11 cellular contexts compared by ENCODE assay signal in the genomic region with DNA sequence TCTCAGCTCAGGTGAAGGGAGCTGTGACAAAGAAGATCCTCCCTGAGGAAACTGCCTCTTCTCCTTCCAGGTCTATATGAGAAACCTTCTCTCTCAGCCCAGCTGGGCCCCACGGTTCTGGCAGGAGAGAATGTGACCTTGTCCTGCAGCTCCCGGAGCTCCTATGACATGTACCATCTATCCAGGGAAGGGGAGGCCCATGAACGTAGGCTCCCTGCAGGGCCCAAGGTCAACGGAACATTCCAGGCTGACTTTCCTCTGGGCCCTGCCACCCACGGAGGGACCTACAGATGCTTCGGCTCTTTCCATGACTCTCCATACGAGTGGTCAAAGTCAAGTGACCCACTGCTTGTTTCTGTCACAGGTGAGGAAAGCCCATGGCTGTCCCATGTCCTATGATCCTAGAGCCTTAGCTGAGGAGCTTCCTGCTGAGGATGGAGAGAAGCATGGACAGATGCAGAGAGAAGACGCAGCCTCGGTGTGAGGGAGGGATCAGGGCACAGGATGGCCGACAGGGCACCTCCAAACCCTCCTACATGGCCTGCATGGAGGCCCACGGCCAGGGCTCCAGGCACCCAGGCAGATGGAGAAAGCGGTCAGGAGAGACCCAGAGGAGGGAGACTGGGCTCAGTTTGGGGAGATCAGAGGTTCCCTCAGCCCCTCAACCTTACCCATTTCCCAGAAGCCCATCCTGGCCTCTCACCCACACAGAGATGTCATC. TPM values are rescaled to one million over a fixed set of nuclear protein-coding genes. Genes with fewer than 3 reads are reported as not detected.
"Had no signal": no experiment of that assay in that cellular context is flagged by ENCODE, and none has a peak within 500 bp of the region (broad histone marks: within the 10 kb centered on the region; RNA-seq: fewer than 3 reads in every experiment).

No MANE protein-coding gene starts in this region.

RNA-seq across cellular contexts. Expression of a gene that starts 5.7 kb away (rescaled TPM):
- total RNA-seq: activated B cell treated with CpG ODN at 0.5 μM for 24 hours; activated CD4-positive, alpha-beta memory T cell treated with anti-CD3 and anti-CD28 coated beads for 36 hours; activated CD4-positive, alpha-beta T cell treated with anti-CD3 and anti-CD28 coated beads, Interleukin-2, amount 10 ng/mL, durations not matched to agents 24 days and 14 days; activated CD8-positive, alpha-beta T cell treated with anti-CD3 and anti-CD28 coated beads for 36 hours; activated naive CD8-positive, alpha-beta T cell treated with anti-CD3 and anti-CD28 coated beads, Interleukin-2, amount 10 ng/mL, durations not matched to agents 7 days and 5 days; activated T-helper 2 cell treated with anti-CD3 and anti-CD28 coated beads, Interferon-gamma antibody, Interleukin-2, Interleukin-4, amounts not matched to agents 10 μg/mL and 5 μg/mL and 100 μg/mL, durations not matched to agents 14 hours and 24 hours and 36 hours; ascending aorta; bronchial epithelial cell; cardiac muscle cell had no signal
- polyA plus RNA-seq: adipose tissue, cardiac muscle cell had no signal

RNA-seq across cellular contexts. Expression of a gene that starts 28.2 kb away (rescaled TPM):
- total RNA-seq: activated B cell treated with CpG ODN at 0.5 μM for 24 hours; activated CD4-positive, alpha-beta memory T cell treated with anti-CD3 and anti-CD28 coated beads for 36 hours; activated CD4-positive, alpha-beta T cell treated with anti-CD3 and anti-CD28 coated beads, Interleukin-2, amount 10 ng/mL, durations not matched to agents 24 days and 14 days; activated CD8-positive, alpha-beta T cell treated with anti-CD3 and anti-CD28 coated beads for 36 hours; activated naive CD8-positive, alpha-beta T cell treated with anti-CD3 and anti-CD28 coated beads, Interleukin-2, amount 10 ng/mL, durations not matched to agents 7 days and 5 days; activated T-helper 2 cell treated with anti-CD3 and anti-CD28 coated beads, Interferon-gamma antibody, Interleukin-2, Interleukin-4, amounts not matched to agents 10 μg/mL and 5 μg/mL and 100 μg/mL, durations not matched to agents 14 hours and 24 hours and 36 hours; ascending aorta; bronchial epithelial cell; cardiac muscle cell had no signal
- polyA plus RNA-seq: adipose tissue, cardiac muscle cell had no signal

RNA-seq across cellular contexts. Expression of a gene that starts 36.9 kb away (rescaled TPM):
- total RNA-seq: activated B cell treated with CpG ODN at 0.5 μM for 24 hours; activated CD4-positive, alpha-beta memory T cell treated with anti-CD3 and anti-CD28 coated beads for 36 hours; activated CD4-positive, alpha-beta T cell treated with anti-CD3 and anti-CD28 coated beads, Interleukin-2, amount 10 ng/mL, durations not matched to agents 24 days and 14 days; activated CD8-positive, alpha-beta T cell treated with anti-CD3 and anti-CD28 coated beads for 36 hours; activated T-helper 2 cell treated with anti-CD3 and anti-CD28 coated beads, Interferon-gamma antibody, Interleukin-2, Interleukin-4, amounts not matched to agents 10 μg/mL and 5 μg/mL and 100 μg/mL, durations not matched to agents 14 hours and 24 hours and 36 hours; ascending aorta; bronchial epithelial cell; cardiac muscle cell had no signal
- polyA plus RNA-seq: cardiac muscle cell had no signal

RNA-seq across cellular contexts. Expression of a gene that starts 41.0 kb away (rescaled TPM):
- total RNA-seq: activated B cell treated with CpG ODN at 0.5 μM for 24 hours; activated CD4-positive, alpha-beta memory T cell treated with anti-CD3 and anti-CD28 coated beads for 36 hours; activated CD4-positive, alpha-beta T cell treated with anti-CD3 and anti-CD28 coated beads, Interleukin-2, amount 10 ng/mL, durations not matched to agents 24 days and 14 days; activated T-helper 2 cell treated with anti-CD3 and anti-CD28 coated beads, Interferon-gamma antibody, Interleukin-2, Interleukin-4, amounts not matched to agents 10 μg/mL and 5 μg/mL and 100 μg/mL, durations not matched to agents 14 hours and 24 hours and 36 hours; ascending aorta; bronchial epithelial cell; cardiac muscle cell had no signal
- polyA plus RNA-seq: adipose tissue, cardiac muscle cell had no signal

RNA-seq across cellular contexts. Expression of a gene that starts 51.0 kb away (rescaled TPM):
- total RNA-seq: activated B cell treated with CpG ODN at 0.5 μM for 24 hours; activated CD4-positive, alpha-beta memory T cell treated with anti-CD3 and anti-CD28 coated beads for 36 hours; activated CD4-positive, alpha-beta T cell treated with anti-CD3 and anti-CD28 coated beads, Interleukin-2, amount 10 ng/mL, durations not matched to agents 24 days and 14 days; activated CD8-positive, alpha-beta memory T cell treated with anti-CD3 and anti-CD28 coated beads, Interleukin-2, amount 10 ng/mL, durations not matched to agents 7 days and 5 days; activated CD8-positive, alpha-beta T cell treated with anti-CD3 and anti-CD28 coated beads for 36 hours; activated naive CD8-positive, alpha-beta T cell treated with anti-CD3 and anti-CD28 coated beads, Interleukin-2, amount 10 ng/mL, durations not matched to agents 7 days and 5 days; activated T-helper 2 cell treated with anti-CD3 and anti-CD28 coated beads, Interferon-gamma antibody, Interleukin-2, Interleukin-4, amounts not matched to agents 10 μg/mL and 5 μg/mL and 100 μg/mL, durations not matched to agents 14 hours and 24 hours and 36 hours; ascending aorta; bronchial epithelial cell; cardiac muscle cell had no signal
- polyA plus RNA-seq: adipose tissue, cardiac muscle cell had no signal
